In the genomic region with DNA sequence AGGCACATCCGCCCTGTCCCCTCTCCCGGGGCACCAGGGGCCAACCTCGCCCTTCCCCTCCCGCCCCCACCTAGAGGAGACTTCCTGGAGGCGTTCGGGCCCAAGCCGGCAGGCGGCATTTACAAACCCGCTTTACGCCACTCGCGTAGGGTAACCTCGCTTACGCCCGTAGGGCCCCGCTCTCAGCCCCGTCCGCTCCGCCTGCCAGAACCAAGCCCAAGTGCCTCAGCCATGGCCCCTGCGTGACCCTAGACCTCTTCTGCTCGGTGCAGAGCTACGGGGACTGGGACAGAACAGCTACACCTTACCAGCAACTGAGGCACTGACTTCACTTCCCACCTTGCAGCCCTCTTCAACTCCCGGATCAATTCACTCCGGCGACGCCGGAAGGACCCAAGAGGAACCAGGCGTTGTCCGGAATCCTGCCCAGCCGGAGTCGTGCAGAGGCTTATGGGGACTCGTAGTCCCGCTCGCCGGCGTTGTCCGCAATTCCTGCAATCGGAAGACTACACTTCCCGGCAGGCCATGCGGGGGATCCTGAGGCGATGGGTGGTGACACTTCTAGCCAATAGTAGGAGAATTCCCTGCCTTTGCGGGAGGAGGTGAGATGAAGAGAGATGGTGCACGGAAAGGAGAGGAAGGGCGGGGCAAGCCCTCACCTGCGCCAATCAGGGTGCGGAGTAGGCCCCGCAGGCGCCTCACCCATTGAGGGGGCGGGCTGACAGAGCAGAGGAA, we compare ENCODE assay signal across 8 cellular contexts. TPM values are rescaled to one million over a fixed set of nuclear protein-coding genes. Genes with fewer than 3 reads are reported as not detected.
DNase-seq lines count a peak whose midpoint lies in the region; ATAC-seq, FAIRE-seq and TF ChIP-seq lines count a peak whose summit lies in the region.

A gene (minus strand): TSS at position 395 of the 735 bp plus-strand sequence. CDS start 14,735 bp downstream, outside the sequence.

- peak; percentile 66 to 92 for TF ChIP-seq POLR2A in H1 (IDR thresholded peaks at IDR 0.05; ENCODE audit: control extremely low read depth in 1 of 2, low read depth in 2 of 2, low read length in 2 of 2)

- peak within 1 kb of the TSS; percentile 97 for H2BK12ac ChIP-seq in H1 (ENCODE audit: low read depth, low read length)

- 0% methylated on average over 43 of the region's 49 CpGs; no CpG with 5 or more reads in 1 of the 2 experiments for whole genome bisulfite sequencing in H1 (ENCODE audit: extremely low coverage in 1 of 2, insufficient coverage in 1 of 2, insufficient read length in 1 of 2, insufficient replicate concordance in 2 of 2, low coverage in 1 of 2, low lambda C conversion rate in 2 of 2, missing lambda C conversion rate in 1 of 2), 2 experiments

- H3K23ac ChIP-seq in H1 (ENCODE audit: insufficient read length) = no peak within 1 kb of the TSS

- peaks cover 15 to 76% of the 10 kb centered on the region in 2 experiments for H3K79me2 ChIP-seq in H1 (ENCODE audit: control insufficient read depth in 1 of 2, insufficient read depth in 2 of 2, low read length in 2 of 2)

- peaks cover 4 to 6% of the 10 kb centered on the region in 2 experiments for H4K20me1 ChIP-seq in H1 (replicated peaks in 1 of 2; ENCODE audit: control insufficient read depth in 1 of 2, insufficient read depth in 2 of 2, low read length in 2 of 2)

- H2AK5ac ChIP-seq in H1 (ENCODE audit: low read depth, low read length) = no peak within 1 kb of the TSS

- DNase-seq in Caki2 (ENCODE audit: low read depth) (peak; percentile 100), HTR-8/SVneo (ENCODE audit: insufficient read length, low spot score) (peak; percentile 89), NOMO-1 treated with DMSO at 0.1 percent for 48 hours (lab: John Stamatoyannopoulos, UW; ENCODE audit: unreplicated experiment) (peak; percentile 100), H1 (ENCODE audit: low read depth in 1 of 2, low spot score in 2 of 2) (peak; percentile 95 to 99), medulla oblongata (ENCODE audit: extremely low spot score) (peak; percentile 99)
- DNase-seq in activated CD8-positive, alpha-beta memory T cell treated with anti-CD3 and anti-CD28 coated beads for 4 hours (ENCODE audit: low read depth in 2 of 2) = peak; percentile 92 to 93
- peak; percentile 93 for DNase-seq in stimulated activated CD8-positive, alpha-beta memory T cell treated with anti-CD3 and anti-CD28 coated beads, Interleukin-12 subunit alpha, Interleukin-12 subunit beta, amount 100 ng/mL, for 1 hour (ENCODE audit: low read depth)

- CTCF ChIA-PET in H1 (lab: Charles Lee; ENCODE audit: partially characterized antibody) = interaction anchor here (0.7 to 2.8 kb wide), 5 partner anchors 12 to 327 kb away, joined by 3 to 9 read pairs (median 3); no protein-coding TSS in a partner anchor

- TF ChIP-seq EP300 in H1 (IDR thresholded peaks at IDR 0.05; ENCODE audit: borderline replicate concordance in 1 of 2, low read depth in 2 of 2, low read length in 2 of 2) = no peak

- peak within 1 kb of the TSS; percentile 99 for H2BK5ac ChIP-seq in H1 (ENCODE audit: low read depth, low read length)

- H3K4me3 ChIP-seq in H1 (ENCODE audit: extremely low read depth in 1 of 4, insufficient read depth in 2 of 4, low read depth in 3 of 4, low read length in 4 of 4) = peak within 1 kb of the TSS; percentile 92 to 95 (median 94)

- H3K27me3 ChIP-seq in H1 (replicated peaks in 1 of 4; ENCODE audit: control insufficient read depth in 3 of 4, extremely low read depth in 1 of 4, insufficient read depth in 3 of 4, low read length in 3 of 4) = no peaks in the 10 kb centered on the region

- H3K14ac ChIP-seq in H1 (ENCODE audit: insufficient read length) = no peak within 1 kb of the TSS

- H3K9ac ChIP-seq in H1 (replicated peaks in 1 of 4; ENCODE audit: extremely low read depth in 1 of 4, low read depth in 3 of 4, low read length in 3 of 4) = peak within 1 kb of the TSS; percentile 86 to 98 (median 96)

- peak within 1 kb of the TSS; percentile 99 for H4K91ac ChIP-seq in H1 (replicated peaks; ENCODE audit: insufficient read length, low read length)

- no peak within 1 kb of the TSS for H2BK120ac ChIP-seq in H1 (replicated peaks; ENCODE audit: low read depth, low read length)

- H4K8ac ChIP-seq in H1 (ENCODE audit: extremely low read depth, insufficient read depth, low read length) = peak within 1 kb of the TSS; percentile 99; the same call in 1 of the 2 replicates

- no peaks in the 10 kb centered on the region; a peak in 1 of 8 replicates for H3K36me3 ChIP-seq in H1 (ENCODE audit: control insufficient read depth in 2 of 4, insufficient read depth in 4 of 4, low read length in 3 of 4)

- H4K5ac ChIP-seq in H1 (ENCODE audit: insufficient read length, low read depth, low read length) = peak within 1 kb of the TSS; percentile 92

- H3K27ac ChIP-seq in H1 (ENCODE audit: low read depth, low read length) = peak within 1 kb of the TSS; percentile 96

- peak within 1 kb of the TSS; percentile 100 for H3K18ac ChIP-seq in H1 (ENCODE audit: extremely low read depth, low read length)

- peaks cover 2% of the 10 kb centered on the region; the same call in 1 of the 2 replicates for H3K23me2 ChIP-seq in H1 (ENCODE audit: low read depth, low read length)

- peaks cover 0 to 6% (median 2%) of the 10 kb centered on the region in 4 experiments; a peak in 3 of 7 replicates for H3K4me1 ChIP-seq in H1 (replicated peaks in 1 of 4; ENCODE audit: control insufficient read depth in 3 of 4, insufficient read depth in 4 of 4, low read length in 3 of 4)

- no peaks in the 10 kb centered on the region for H3K79me1 ChIP-seq in H1 (ENCODE audit: low read depth, low read length)

- no peak within 1 kb of the TSS for H2BK20ac ChIP-seq in H1 (ENCODE audit: low read length)

- in situ Hi-C loops in Caki2 (cut with HindIII; ENCODE audit: low pct_unique_long_range_greater_than_20kb, low sequenced_read_pairs) = no loop called here

- peak within 1 kb of the TSS; percentile 97 for H2AFZ ChIP-seq in H1 (ENCODE audit: low read length)

- peak; percentile 88 for ATAC-seq in GM21381 (IDR thresholded peaks at IDR 0.05; ENCODE audit: unreplicated experiment)

- POLR2A ChIA-PET in H1 (lab: Charles Lee; ENCODE audit: partially characterized antibody) = interaction anchor here (1.1 to 2.6 kb wide), 3 partner anchors 14 to 79 kb away, joined by 4 to 11 read pairs (median 4); no protein-coding TSS in a partner anchor

- TF ChIP-seq RAD21 in H1 (IDR thresholded peaks at IDR 0.05 in 1 of 2, conservative IDR thresholded peaks at IDR 0.05 in 1 of 2; ENCODE audit: low read depth in 2 of 2, low read length in 2 of 2) = no peak

- peak within 1 kb of the TSS; percentile 96 for H3K56ac ChIP-seq in H1 (replicated peaks; ENCODE audit: insufficient read length, low read depth, low read length)

- no peak within 1 kb of the TSS for H3K4ac ChIP-seq in H1 (replicated peaks; ENCODE audit: insufficient read length, low read depth, low read length)

- H3K9me3 ChIP-seq in H1 (ENCODE audit: insufficient read depth in 2 of 2, low read depth in 1 of 2, low read length in 1 of 2) = no peaks in the 10 kb centered on the region

- H3K4me2 ChIP-seq in H1 (ENCODE audit: insufficient read depth in 1 of 2, low read depth in 2 of 2, low read length in 2 of 2) = peak within 1 kb of the TSS; percentile 51 to 75

- H2BK15ac ChIP-seq in H1 (ENCODE audit: low read length) = peak within 1 kb of the TSS; percentile 93

- no peak for TF ChIP-seq CTCF in H1 (IDR thresholded peaks at IDR 0.05; ENCODE audit: control extremely low read depth in 1 of 3, insufficient read depth in 1 of 3, low read depth in 1 of 3, low read length in 3 of 3)

- FAIRE-seq in HTR-8/SVneo (lab: Jason Lieb, UNC) (peak; percentile 69), H1 (lab: Jason Lieb, UNC) (peak; percentile 91)

TF ChIP-seq in H1, 55 proteins besides CTCF, POLR2A, EP300 and RAD21 (continues in another document):
- TF ChIP-seq TEAD4 (IDR thresholded peaks at IDR 0.05; ENCODE audit: low read depth, low read length) (peak; percentile 70), KDM1A (IDR thresholded peaks at IDR 0.05; ENCODE audit: borderline replicate concordance, low read length) (no peak), NANOG (IDR thresholded peaks at IDR 0.05; ENCODE audit: insufficient read depth, low read depth, low read length, poor library complexity, severe bottlenecking) (no peak), SIX5 (IDR thresholded peaks at IDR 0.05; ENCODE audit: low read depth, low read length) (peak; percentile 89), KDM5A (IDR thresholded peaks at IDR 0.05; ENCODE audit: low read length) (no peak), FOSL1 (IDR thresholded peaks at IDR 0.05; ENCODE audit: insufficient read depth, low read depth, low read length) (no peak), RNF2 (IDR thresholded peaks at IDR 0.05; ENCODE audit: borderline replicate concordance, low read depth, low read length, missing control alignments, poor library complexity, severe bottlenecking) (no peak), TCF12 (IDR thresholded peaks at IDR 0.05; ENCODE audit: low read depth, low read length) (no peak), SAP30 (IDR thresholded peaks at IDR 0.05; ENCODE audit: insufficient read depth, insufficient replicate concordance, low read length) (no peak), BRCA1 (IDR thresholded peaks at IDR 0.05; ENCODE audit: low read depth, low read length) (no peak), KDM4A (IDR thresholded peaks at IDR 0.05; ENCODE audit: low read depth, low read length, severe bottlenecking) (peak; percentile 36), BCL11A (IDR thresholded peaks at IDR 0.05; ENCODE audit: low read depth in 2 of 2, low read length in 2 of 2) (no peak)
- TF ChIP-seq, protein P1, sequence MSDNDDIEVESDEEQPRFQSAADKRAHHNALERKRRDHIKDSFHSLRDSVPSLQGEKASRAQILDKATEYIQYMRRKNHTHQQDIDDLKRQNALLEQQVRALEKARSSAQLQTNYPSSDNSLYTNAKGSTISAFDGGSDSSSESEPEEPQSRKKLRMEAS (IDR thresholded peaks at IDR 0.05) = 0 out of 2 replicates have a peak, but pooled peaks have one; percentile 5
- TF ChIP-seq, protein P2, sequence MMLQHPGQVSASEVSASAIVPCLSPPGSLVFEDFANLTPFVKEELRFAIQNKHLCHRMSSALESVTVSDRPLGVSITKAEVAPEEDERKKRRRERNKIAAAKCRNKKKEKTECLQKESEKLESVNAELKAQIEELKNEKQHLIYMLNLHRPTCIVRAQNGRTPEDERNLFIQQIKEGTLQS (IDR thresholded peaks at IDR 0.05; ENCODE audit: insufficient read depth, low read depth, low read length) = no peak

RNA-seq across cellular contexts. Expression of the gene that starts here (rescaled TPM):
- 86.4 and 87.7 TPM in 2 replicates for total RNA-seq in Caki2 (2014; rRNA removed; shearing (Covaris generic); ENCODE audit: low replicate concordance)
- total RNA-seq in H1 (2021; fragmentation: NEBNext Ultra II Directional; extraction: Animal tissue kit (Norgen Biotek cat#: 25700)) = 71.8 and 76.6 TPM in 2 replicates
- 16.4 and 52.0 TPM in 2 replicates for polyA plus RNA-seq in H1 (2011; rRNA removed)
- polyA plus RNA-seq in H1 (2011; cell fraction: cytosol; rRNA removed) = 49.7 TPM
- 5.9 TPM for polyA plus RNA-seq in H1 (2011; cell fraction: nucleus; rRNA removed)
- polyA plus RNA-seq in H1 (2012, experiment 1 of 2) = 38.5 to 79.0 TPM (median 44.2 TPM) in 4 replicates
- polyA plus RNA-seq in H1 (2012, experiment 2 of 2) = 16.7 TPM
- 88.1 TPM for polyA plus RNA-seq in H1 (2013, experiment 1 of 2)
- polyA plus RNA-seq in H1 (2013, experiment 2 of 2) = 87.3 TPM
- polyA minus RNA-seq in H1 (2011; rRNA and poly(A)+ RNA removed) = 23.0 and 34.0 TPM in 2 replicates
- 19.0 TPM for polyA minus RNA-seq in H1 (2011; cell fraction: cytosol; rRNA and poly(A)+ RNA removed)
- polyA minus RNA-seq in H1 (2011; cell fraction: nucleus; rRNA and poly(A)+ RNA removed) = 34.6 TPM

Comparison
In these comparisons a context has a peak if more than half of its experiments do, and no peak if none do; other contexts are left out.
1. Peak in every context shown above with its lines: DNase-seq, ATAC-seq, H3K4me3 ChIP-seq and H3K27ac ChIP-seq.